8 cellular contexts compared by ENCODE assay signal in genomic region chr7:519429-519973, GRCh38. TPM values are rescaled to one million over a fixed set of nuclear protein-coding genes. Genes with fewer than 3 reads are reported as not detected.
DNase-seq lines count a peak whose midpoint lies in the region; FAIRE-seq and TF ChIP-seq lines count a peak whose summit lies in the region.

Gene PDGFA, minus strand, starts transcription at chr7:519846. Its CDS starts 845 bp downstream, at chr7:519001.

- 0% methylated on average over 15 to 80 of the region's 93 CpGs for WGBS in small intestine, 3 donors

- H3K4me1 ChIP-seq in NT2/D1 (ENCODE audit: insufficient read depth, insufficient read length), result peaks cover 24% of the 10 kb centered on the region
- H3K4me1 ChIP-seq in small intestine (ENCODE audit: control insufficient read depth in 2 of 2, insufficient read depth in 1 of 2, low read depth in 1 of 2, low read length in 1 of 2), result no peaks in the 10 kb centered on the region

- H3K9me3 ChIP-seq in NT2/D1 (ENCODE audit: insufficient read depth, low read length) (no peaks in the 10 kb centered on the region), small intestine (ENCODE audit: control insufficient read depth, low read depth) (no peaks in the 10 kb centered on the region)

- peaks cover 16% of the 10 kb centered on the region for H3K36me3 ChIP-seq in NT2/D1 (ENCODE audit: insufficient read depth, insufficient read length, low read length)
- no peaks in the 10 kb centered on the region for H3K36me3 ChIP-seq in bronchial epithelial cell (ENCODE audit: control insufficient read depth, insufficient read depth, low read length)
- H3K36me3 ChIP-seq in small intestine (ENCODE audit: control insufficient read depth in 2 of 2, insufficient read depth in 2 of 2, low read length in 2 of 2), result no peaks in the 10 kb centered on the region

- no peak for TF ChIP-seq CTCF in bronchial epithelial cell (IDR thresholded peaks at IDR 0.05; ENCODE audit: insufficient read depth, low read length, severe bottlenecking)

- peak; percentile 26 for DNase-seq in activated T-cell treated with anti-CD3 and anti-CD28 coated beads, Interleukin-2, amount 50 U/mL, for 1 hour
- no peak for DNase-seq in activated T-cell treated with anti-CD3 and anti-CD28 coated beads for 4 hours
- no peak for DNase-seq in NT2/D1 (ENCODE audit: low read depth, low spot score)
- no peak for DNase-seq in bronchial epithelial cell (ENCODE audit: low read depth)
- peak; percentile 72 for DNase-seq in iris pigment epithelial cell (ENCODE audit: low read depth)
- DNase-seq in small intestine, result no peak
- no peak for DNase-seq in GM19238 (ENCODE audit: insufficient read length, low spot score)
- DNase-seq in pons (ENCODE audit: low spot score), result no peak

- H3K27me3 ChIP-seq in NT2/D1 (ENCODE audit: insufficient read depth, insufficient read length) (peaks cover 33% of the 10 kb centered on the region), bronchial epithelial cell (ENCODE audit: control insufficient read depth, insufficient read depth, low read length) (no peaks in the 10 kb centered on the region), small intestine (ENCODE audit: control insufficient read depth in 2 of 2, insufficient read depth in 2 of 2, low read length in 2 of 2) (peaks cover 0 to 6% of the 10 kb centered on the region in 2 donors)

- H3K27ac ChIP-seq in small intestine (ENCODE audit: low read depth in 1 of 2, low read length in 1 of 2), result peak within 1 kb of the TSS; percentile 88 to 93

- H3K9ac ChIP-seq in NT2/D1 (ENCODE audit: insufficient read length, low read depth), result peak within 1 kb of the TSS; percentile 98

- FAIRE-seq in bronchial epithelial cell (lab: Jason Lieb, UNC), result no peak
- no peak for FAIRE-seq in small intestine (lab: Jason Lieb, UNC)

- H3K4me3 ChIP-seq in NT2/D1 (ENCODE audit: insufficient read length, low read depth) (peak within 1 kb of the TSS; percentile 89), bronchial epithelial cell (ENCODE audit: low read depth, low read length) (peak within 1 kb of the TSS; percentile 91), small intestine (ENCODE audit: low read depth in 1 of 2, low read length in 2 of 2) (peak within 1 kb of the TSS; percentile 66 to 89)

RNA-seq across cellular contexts. Expression of gene PDGFA, which starts in this region (rescaled TPM):
- total RNA-seq in bronchial epithelial cell, result 55.8 and 64.8 TPM in 2 replicates
- polyA plus RNA-seq in small intestine, result 10 to 100 TPM; 17.4 to 38.2 (median 26.5) TPM

Comparison
In these comparisons a context has a peak if more than half of its experiments do, and no peak if none do; other contexts are left out.
1. DNase-seq: peak in activated T-cell treated with anti-CD3 and anti-CD28 coated beads, Interleukin-2, amount 50 U/mL, for 1 hour (single experiment) and iris pigment epithelial cell (single experiment); none in activated T-cell treated with anti-CD3 and anti-CD28 coated beads for 4 hours (single experiment), NT2/D1 (single experiment), bronchial epithelial cell (single experiment), small intestine (single experiment), GM19238 (single experiment) and pons (single experiment).
2. Peak in every context shown above with its lines, with median percentiles within 50 percentile points of each other: H3K4me3 ChIP-seq.